In genomic region chr9:128391956-128392301, GRCh38 we compare ENCODE assay signal across 32 cellular contexts. TPM values are rescaled to one million over a fixed set of nuclear protein-coding genes. Genes with fewer than 3 reads are reported as not detected.
DNase-seq lines count a peak whose midpoint lies in the region; ATAC-seq and TF ChIP-seq lines count a peak whose summit lies in the region.
"Had no signal": no experiment of that assay in that cellular context is flagged by ENCODE, and none has a peak within 500 bp of the region (broad histone marks: within the 10 kb centered on the region; RNA-seq: fewer than 3 reads in every experiment).

No MANE protein-coding gene starts in this region.

- H2BK5ac ChIP-seq in H9 (ENCODE audit: insufficient read length, low read length): no peak overlapping the region

- H3K4me3 ChIP-seq in iPS-18c (ENCODE audit: insufficient read depth, low read depth, low read length): peak overlapping the region; percentile 57
- H3K4me3 ChIP-seq in neuron (ENCODE audit: low read length): peak overlapping the region; percentile 94
- H3K4me3 ChIP-seq: ascending aorta, HAP-1, right atrium auricular region, upper lobe of left lung had no signal

- no peak overlapping the region for H3K56ac ChIP-seq in H9 (ENCODE audit: insufficient read length, low read depth, low read length)

- TF ChIP-seq CTCF in H9 (conservative IDR thresholded peaks at IDR 0.05): no peak

- H3K4me1 ChIP-seq in H9 (ENCODE audit: insufficient read depth, low read length) (no peaks in the 10 kb centered on the region), neuron (ENCODE audit: insufficient read depth, low read length) (peaks cover 66% of the 10 kb centered on the region)
- H3K4me1 ChIP-seq: ascending aorta, HAP-1 had no signal

- no peak overlapping the region for H3K14ac ChIP-seq in H9 (ENCODE audit: insufficient read depth, low read length)

- H3K79me1 ChIP-seq in H9 (ENCODE audit: insufficient read depth, low read depth, low read length, poor library complexity, severe bottlenecking): no peaks in the 10 kb centered on the region

- H2BK20ac ChIP-seq in H9 (ENCODE audit: low read depth, low read length, poor library complexity, severe bottlenecking): no peak overlapping the region

- H2BK120ac ChIP-seq in H9 (ENCODE audit: low read depth, low read length, poor library complexity, severe bottlenecking): no peak overlapping the region

- no peaks in the 10 kb centered on the region for H4K20me1 ChIP-seq in H9 (ENCODE audit: control insufficient read depth, insufficient read depth, insufficient read length)

- H2AK5ac ChIP-seq in H9 (ENCODE audit: insufficient read length, low read length): no peak overlapping the region

- no peak overlapping the region for H3T11ph ChIP-seq in H9 (ENCODE audit: low read length)

- no peak overlapping the region for H2BK15ac ChIP-seq in H9 (ENCODE audit: low read depth, low read length)

- peaks cover 14 to 27% (median 16%) of the 10 kb centered on the region in 3 experiments for H3K36me3 Mint-ChIP-seq in H9 (ENCODE audit: insufficient read depth in 1 of 3, low read depth in 3 of 3)

- H3K27ac ChIP-seq in H9 (ENCODE audit: insufficient read length, low read depth, low read length): no peak overlapping the region
- peak overlapping the region; percentile 95 for H3K27ac ChIP-seq in cingulate gyrus (ENCODE audit: low read depth, low read length)
- H3K27ac ChIP-seq: ascending aorta, KMS-11, right atrium auricular region, upper lobe of left lung had no signal

- H2AFZ ChIP-seq in H9 (ENCODE audit: low read length) (no peak overlapping the region), neuron (ENCODE audit: low read depth, low read length) (no peak overlapping the region)

- no CpG with 5 or more reads among the region's 21 CpGs for WGBS in H9 (ENCODE audit: extremely low coverage, insufficient read length, low lambda C conversion rate)

- H3K9ac ChIP-seq in H9 (ENCODE audit: extremely low read depth, insufficient read length, low read length): no peak overlapping the region
- H3K9ac ChIP-seq: KMS-11 had no signal

- H3K79me2 ChIP-seq in H9 (ENCODE audit: insufficient read depth, low read length): no peaks in the 10 kb centered on the region

- H3K4me3 Mint-ChIP-seq in H9: peak overlapping the region; percentile 50 to 79
- H3K4me3 Mint-ChIP-seq: activated CD8-positive, alpha-beta T cell treated with anti-CD3 and anti-CD28 coated beads, Interleukin-2, amount 10 ng/mL, durations not matched to agents 7 days and 5 days; activated naive CD8-positive, alpha-beta T cell treated with anti-CD3 and anti-CD28 coated beads for 36 hours; memory B cell; naive B cell; T-helper 1 cell treated with Interleukin-12 subunit alpha and Interleukin-12 subunit beta and Interleukin-4 antibody, amounts not matched to agents 30 μg/mL and 1 μg/mL, for 36 hours had no signal

- H3K4me2 ChIP-seq in H9 (ENCODE audit: insufficient read depth, insufficient read length, low read length): peak overlapping the region; percentile 57
- H3K4me2 ChIP-seq: KMS-11 had no signal

- peaks cover 6% of the 10 kb centered on the region for H3K23me2 ChIP-seq in H9 (ENCODE audit: insufficient read length, low read depth, low read length, poor library complexity, severe bottlenecking)

- H4K8ac ChIP-seq in H9 (replicated peaks; ENCODE audit: insufficient read length, low read depth, low read length): no peak overlapping the region

- ATAC-seq in HG02642 (IDR thresholded peaks at IDR 0.05; ENCODE audit: poor library complexity, unreplicated experiment): no peak
- ATAC-seq: activated CD8-positive, alpha-beta T cell treated with anti-CD3 and anti-CD28 coated beads, Interleukin-2, amount 10 ng/mL, durations not matched to agents 7 days and 5 days; left colon had no signal

- no peak overlapping the region for H3K18ac ChIP-seq in H9 (ENCODE audit: insufficient read length, low read depth, low read length)

- no peak overlapping the region for H4K5ac ChIP-seq in H9 (ENCODE audit: insufficient read length, low read depth, low read length)

- H3K36me3 ChIP-seq in neuron (ENCODE audit: insufficient read depth, low read length): peaks cover 42% of the 10 kb centered on the region

- no peak overlapping the region for H2BK12ac ChIP-seq in H9 (ENCODE audit: insufficient read length, low read depth, low read length)

- peaks cover 20 to 48% of the 10 kb centered on the region in 2 experiments for H3K4me1 Mint-ChIP-seq in H9

- H3K27me3 ChIP-seq in H9 (ENCODE audit: insufficient read depth, low read length) (peaks cover 72% of the 10 kb centered on the region), neuron (ENCODE audit: insufficient read depth, low read length) (no peaks in the 10 kb centered on the region)
- H3K27me3 ChIP-seq: ascending aorta, BE2C, upper lobe of left lung had no signal

- H3K9me3 Mint-ChIP-seq in H9: peaks cover 0 to 3% of the 10 kb centered on the region in 2 experiments; a peak in 2 of 5 replicates
- H3K9me3 Mint-ChIP-seq: activated naive CD8-positive, alpha-beta T cell treated with anti-CD3 and anti-CD28 coated beads for 36 hours; memory B cell; naive B cell; T-helper 1 cell treated with Interleukin-12 subunit alpha and Interleukin-12 subunit beta and Interleukin-4 antibody, amounts not matched to agents 30 μg/mL and 1 μg/mL, for 36 hours had no signal

- no peak overlapping the region for H4K91ac ChIP-seq in H9 (ENCODE audit: insufficient read length, low read depth, low read length)

- H3K27me3 Mint-ChIP-seq in H9 (ENCODE audit: low read depth): peaks cover 97% of the 10 kb centered on the region
- H3K27me3 Mint-ChIP-seq: memory B cell, naive B cell had no signal

- no peak overlapping the region for H3K4ac ChIP-seq in H9 (ENCODE audit: low read depth, low read length)

- DNase-seq in H9: no peak
- no peak for DNase-seq in NCI-H526 treated with DMSO at 0.1 percent for 48 hours (lab: John Stamatoyannopoulos, UW)
- DNase-seq in COR-L47 (lab: John Stamatoyannopoulos, UW): no peak
- no peak for DNase-seq in stimulated activated CD4-positive, alpha-beta T cell treated with anti-CD3 and anti-CD28 coated beads, Interleukin-4, amount 100 ng/mL, for 24 hours
- DNase-seq: activated CD4-positive, alpha-beta T cell treated with anti-CD3 and anti-CD28 coated beads for 1 hour; activated CD8-positive, alpha-beta T cell treated with anti-CD3 and anti-CD28 coated beads, Interleukin-2, amount 10 ng/mL, durations not matched to agents 7 days and 5 days; activated effector memory CD4-positive, alpha-beta T cell treated with anti-CD3 and anti-CD28 coated beads, Interleukin-2, amount 50 U/mL, for 16 hours; activated naive CD8-positive, alpha-beta T cell treated with anti-CD3 and anti-CD28 coated beads for 36 hours; activated T-cell treated with anti-CD3 and anti-CD28 coated beads for 4 hours; BE2C; central memory CD4-positive, alpha-beta T cell; dermis blood vessel endothelial cell; DMS53; left colon; naive B cell; NCI-H1417; NCI-H2081 treated with DMSO at 0.1 percent for 48 hours; NCI-H446; NCI-H82; RPMI8226; stimulated activated CD4-positive, alpha-beta T cell treated with anti-CD3 and anti-CD28 coated beads, Interleukin-1b, Interleukin-23, amount 100 ng/mL, for 48 hours had no signal

- H3K9me3 ChIP-seq in H9 (ENCODE audit: control insufficient read depth, low read depth, low read length): no peaks in the 10 kb centered on the region
- no peaks in the 10 kb centered on the region for H3K9me3 ChIP-seq in iPS-18c (ENCODE audit: control insufficient read depth, insufficient read depth, low read length)
- H3K9me3 ChIP-seq in neuron (ENCODE audit: low read length): no peaks in the 10 kb centered on the region
- H3K9me3 ChIP-seq: ascending aorta, BE2C, HAP-1, right atrium auricular region, upper lobe of left lung had no signal

- H3K23ac ChIP-seq in H9 (ENCODE audit: insufficient read length, low read depth, low read length): no peak overlapping the region

- H3K27ac Mint-ChIP-seq in H9: no peak overlapping the region; a peak in 1 of 7 replicates
- H3K27ac Mint-ChIP-seq: activated CD8-positive, alpha-beta T cell treated with anti-CD3 and anti-CD28 coated beads, Interleukin-2, amount 10 ng/mL, durations not matched to agents 7 days and 5 days; activated naive CD8-positive, alpha-beta T cell treated with anti-CD3 and anti-CD28 coated beads for 36 hours; memory B cell; T-helper 1 cell treated with Interleukin-12 subunit alpha and Interleukin-12 subunit beta and Interleukin-4 antibody, amounts not matched to agents 30 μg/mL and 1 μg/mL, for 36 hours had no signal

RNA-seq across cellular contexts. Expression of gene URM1, which starts 20.8 kb away (rescaled TPM):
- total RNA-seq in H9 (2021): 46.1 and 46.6 TPM in 2 replicates

RNA-seq across cellular contexts. Expression of gene CERCAM, which starts 28.7 kb away (rescaled TPM):
- total RNA-seq in H9 (2021): 5.4 and 5.9 TPM in 2 replicates

RNA-seq across cellular contexts. Expression of gene SLC27A4, which starts 51.6 kb away (rescaled TPM):
- 17.0 and 17.2 TPM in 2 replicates for total RNA-seq in H9 (2021)
